9 cellular contexts compared by ENCODE assay signal in genomic region chr16:85757341-85757822, GRCh38. TPM values are rescaled to one million over a fixed set of nuclear protein-coding genes. Genes with fewer than 3 reads are reported as not detected.
DNase-seq lines count a peak whose midpoint lies in the region; ATAC-seq and TF ChIP-seq lines count a peak whose summit lies in the region.
"Had no signal": no experiment of that assay in that cellular context is flagged by ENCODE, and none has a peak within 500 bp of the region (broad histone marks: within the 10 kb centered on the region; RNA-seq: fewer than 3 reads in every experiment).

No MANE protein-coding gene starts in this region.

- DNase-seq in AG09319 (ENCODE audit: extremely low read depth, low read depth), result peak; percentile 87
- DNase-seq in HS-27A (ENCODE audit: low read depth), result peak; percentile 30
- peak; percentile 74 for DNase-seq in choroid plexus epithelial cell (ENCODE audit: low read depth)
- no peak for DNase-seq in posterior vena cava (ENCODE audit: low spot score)
- DNase-seq in SHP77 treated with DMSO at 0.1 percent for 48 hours (lab: John Stamatoyannopoulos, UW), result no peak
- no peak for DNase-seq in occipital lobe (lab: John Stamatoyannopoulos, UW)
- DNase-seq: left ventricle myocardium inferior had no signal

- no peak for TF ChIP-seq CTCF in AG09319 (IDR thresholded peaks at IDR 0.05; ENCODE audit: low read depth, low read length)
- no peak for TF ChIP-seq CTCF in choroid plexus epithelial cell (conservative IDR thresholded peaks at IDR 0.05; ENCODE audit: low read depth, low read length)

- H3K4me3 ChIP-seq in choroid plexus epithelial cell (ENCODE audit: low read depth, low read length), result no peak overlapping the region
- H3K4me3 ChIP-seq: left ventricle myocardium inferior had no signal

- peak; percentile 30 for ATAC-seq in GM18868 (IDR thresholded peaks at IDR 0.05; ENCODE audit: unreplicated experiment)
- no peak for ATAC-seq in GM21526 (IDR thresholded peaks at IDR 0.05; ENCODE audit: low FRiP score, unreplicated experiment)

- intact Hi-C loops in posterior vena cava (cut with DNase I), result no loop called here

RNA-seq across cellular contexts. Expression of gene C16orf74, which starts 6.5 kb away (rescaled TPM):
- total RNA-seq in posterior vena cava, result 1 to 10 TPM in 1 of 2 donors, under 1 TPM in 1; 0.83 to 1.0 TPM
- 1.6 TPM for total RNA-seq in occipital lobe

RNA-seq across cellular contexts. Expression of gene EMC8, which starts 42.0 kb away (rescaled TPM):
- 10 to 100 TPM; 17.4 to 19.4 TPM for total RNA-seq in posterior vena cava
- total RNA-seq in occipital lobe, result 15.0 TPM

RNA-seq across cellular contexts. Expression of gene COX4I1, which starts 42.1 kb away (rescaled TPM):
- total RNA-seq in posterior vena cava (100 to 1,000 TPM; 273 to 322 TPM), occipital lobe (201 TPM)

Comparison
In these comparisons a context has a peak if more than half of its experiments do, and no peak if none do; other contexts are left out.
1. DNase-seq: peak in AG09319 (single experiment), HS-27A (single experiment) and choroid plexus epithelial cell (single experiment); none in posterior vena cava (single experiment), SHP77 treated with DMSO at 0.1 percent for 48 hours (single experiment) and occipital lobe (single experiment).